Comparison of ENCODE assay signal across 17 cellular contexts in genomic region chr13:87331178-87331577, GRCh38.
A peak's percentile ranks its signal among the peaks of the same experiment; 100 is the strongest.
DNase-seq lines count a peak whose midpoint lies in the region; ATAC-seq and TF ChIP-seq lines count a peak whose summit lies in the region.
"Had no signal": no experiment of that assay in that cellular context is flagged by ENCODE, and none has a peak within 500 bp of the region (broad histone marks: within the 10 kb centered on the region; RNA-seq: fewer than 3 reads in every experiment).

No MANE protein-coding gene starts in this region.

- whole genome bisulfite sequencing in right lobe of liver (ENCODE audit: insufficient coverage, low coverage, low lambda C conversion rate, missing lambda C conversion rate): 25% methylated on average over 3 of the region's 3 CpGs

- no peaks in the 10 kb centered on the region for H3K4me1 ChIP-seq in Caco-2
- no peaks in the 10 kb centered on the region for H3K4me1 ChIP-seq in PC-9 (replicated peaks; ENCODE audit: insufficient read depth)
- peaks cover 0 to 8% (median 0%) of the 10 kb centered on the region in 4 donors for H3K4me1 ChIP-seq in right lobe of liver
- no peaks in the 10 kb centered on the region for H3K4me1 ChIP-seq in naive thymus-derived CD4-positive, alpha-beta T cell (ENCODE audit: control insufficient read depth in 2 of 2, insufficient read depth in 2 of 2, low read length in 2 of 2)
- H3K4me1 ChIP-seq: gastrocnemius medialis had no signal

- H3K36me3 ChIP-seq in Caco-2 (ENCODE audit: control insufficient read depth, insufficient read depth, low read length) (no peaks in the 10 kb centered on the region), PC-9 (ENCODE audit: low read depth) (no peaks in the 10 kb centered on the region), right lobe of liver (no peaks in the 10 kb centered on the region)
- H3K36me3 ChIP-seq in naive thymus-derived CD4-positive, alpha-beta T cell (ENCODE audit: control insufficient read depth in 2 of 3, insufficient read depth in 3 of 3, low read length in 3 of 3): no peaks in the 10 kb centered on the region
- H3K36me3 ChIP-seq: cardiac muscle cell, gastrocnemius medialis had no signal

- no peaks in the 10 kb centered on the region for H3K4me1 Mint-ChIP-seq in Caco-2 (ENCODE audit: low read depth, unreplicated experiment)
- no peaks in the 10 kb centered on the region for H3K4me1 Mint-ChIP-seq in naive thymus-derived CD4-positive, alpha-beta T cell
- H3K4me1 Mint-ChIP-seq: stimulated activated naive B cell treated with anti-CD40 and anti-IgM and Interleukin-4, amounts not matched to agents 10 μg/mL and 1 μg/mL and 100 μg/mL, for 72 hours had no signal

- no peak overlapping the region for H3K27ac Mint-ChIP-seq in Caco-2 (ENCODE audit: unreplicated experiment)
- no peak overlapping the region for H3K27ac Mint-ChIP-seq in naive thymus-derived CD4-positive, alpha-beta T cell
- H3K27ac Mint-ChIP-seq: effector memory CD8-positive, alpha-beta T cell; stimulated activated naive B cell treated with anti-CD40 and anti-IgM and Interleukin-4, amounts not matched to agents 10 μg/mL and 1 μg/mL and 100 μg/mL, for 72 hours had no signal

- H4K20me1 ChIP-seq in PC-9 (ENCODE audit: insufficient read depth): no peaks in the 10 kb centered on the region

- no peak for TF ChIP-seq CTCF in Caco-2 (IDR thresholded peaks at IDR 0.05; ENCODE audit: insufficient read depth in 1 of 2, low read depth in 1 of 2, low read length in 1 of 2, severe bottlenecking in 1 of 2, unreplicated experiment in 1 of 2)
- no peak for TF ChIP-seq CTCF in PC-9 (conservative IDR thresholded peaks at IDR 0.05)
- TF ChIP-seq CTCF in epithelial cell of proximal tubule (conservative IDR thresholded peaks at IDR 0.05; ENCODE audit: low read depth, low read length): no peak
- TF ChIP-seq CTCF in right lobe of liver (IDR thresholded peaks at IDR 0.05): no peak

- peak; percentile 2 to 37 for DNase-seq in Caco-2
- DNase-seq in PC-9: peak; percentile 35 to 63
- peak; percentile 89 for DNase-seq in epithelial cell of proximal tubule (ENCODE audit: low read depth)
- DNase-seq in right lobe of liver: peak; percentile 74 to 95 (median 77)
- no peak for DNase-seq in COLO668 (lab: John Stamatoyannopoulos, UW; ENCODE audit: unreplicated experiment)
- DNase-seq in naive thymus-derived CD4-positive, alpha-beta T cell: no peak
- DNase-seq in NCI-H748 (lab: John Stamatoyannopoulos, UW; ENCODE audit: unreplicated experiment): no peak
- DNase-seq in DMS153 treated with DMSO at 0.1 percent for 48 hours (lab: John Stamatoyannopoulos, UW; ENCODE audit: unreplicated experiment): no peak
- DNase-seq: ACHN; activated CD4-positive, alpha-beta T cell treated with anti-CD3 and anti-CD28 coated beads for 1 hour; activated naive CD4-positive, alpha-beta T cell treated with anti-CD3 and anti-CD28 coated beads, Interleukin-2, amount 50 U/mL, for 16 hours; effector memory CD8-positive, alpha-beta T cell; gastrocnemius medialis; mucosa of descending colon; stimulated activated naive B cell treated with anti-CD40 and anti-IgM and Interleukin-4, amounts not matched to agents 10 μg/mL and 1 μg/mL and 100 μg/mL, for 72 hours; T-helper 9 cell had no signal

- no peak overlapping the region for H3K27ac ChIP-seq in PC-9
- H3K27ac ChIP-seq in right lobe of liver: no peak overlapping the region
- no peak overlapping the region for H3K27ac ChIP-seq in naive thymus-derived CD4-positive, alpha-beta T cell (ENCODE audit: low read depth, low read length)
- H3K27ac ChIP-seq: cardiac muscle cell, gastrocnemius medialis had no signal

- H3K4me3 ChIP-seq in Caco-2 (ENCODE audit: low read depth, low read length) (no peak overlapping the region), PC-9 (no peak overlapping the region), epithelial cell of proximal tubule (ENCODE audit: low read depth, low read length) (no peak overlapping the region), right lobe of liver (no peak overlapping the region)
- no peak overlapping the region for H3K4me3 ChIP-seq in naive thymus-derived CD4-positive, alpha-beta T cell (ENCODE audit: low read length)
- H3K4me3 ChIP-seq: cardiac muscle cell, gastrocnemius medialis, mucosa of descending colon had no signal

- BruUV-seq in Caco-2 (replicated peaks; lab: Mats Ljungman, UMichigan) (no TSS peak), PC-9 (replicated peaks; lab: Mats Ljungman, UMichigan) (no TSS peak)

- ATAC-seq in right lobe of liver: peak; percentile 96 to 100 (median 99)
- ATAC-seq in naive thymus-derived CD4-positive, alpha-beta T cell: no peak
- ATAC-seq: effector memory CD8-positive, alpha-beta T cell; gastrocnemius medialis; mucosa of descending colon; stimulated activated naive B cell treated with anti-CD40 and anti-IgM and Interleukin-4, amounts not matched to agents 10 μg/mL and 1 μg/mL and 100 μg/mL, for 72 hours had no signal

- H3K4me2 ChIP-seq in PC-9: no peak overlapping the region

- H2AFZ ChIP-seq in PC-9: no peak overlapping the region

- CTCF ChIA-PET in Caco-2 (lab: Charles Lee) (no interaction called here), PC-9 (lab: Charles Lee) (no interaction called here)
- CTCF ChIA-PET in naive thymus-derived CD4-positive, alpha-beta T cell (lab: Charles Lee): no interaction called here

- intact Hi-C loops in Caco-2 (cut with micrococcal nuclease; ENCODE audit: unreplicated experiment) (no loop called here), PC-9 (cut with micrococcal nuclease; ENCODE audit: unreplicated experiment) (no loop called here), right lobe of liver (cut with DNase I) (no loop called here)
- intact Hi-C loops in naive thymus-derived CD4-positive, alpha-beta T cell (cut with micrococcal nuclease): no loop called here

- no peaks in the 10 kb centered on the region for H3K9me2 ChIP-seq in PC-9 (ENCODE audit: insufficient read depth)

- TF ChIP-seq POLR2A in right lobe of liver (IDR thresholded peaks at IDR 0.05): no peak

- H3K9me3 ChIP-seq in Caco-2 (peaks cover 8% of the 10 kb centered on the region), PC-9 (ENCODE audit: insufficient read depth, low read depth) (no peaks in the 10 kb centered on the region), right lobe of liver (no peaks in the 10 kb centered on the region)
- H3K9me3 ChIP-seq in naive thymus-derived CD4-positive, alpha-beta T cell (ENCODE audit: control insufficient read depth in 2 of 3, low read length in 3 of 3): no peaks in the 10 kb centered on the region
- H3K9me3 ChIP-seq: gastrocnemius medialis, mucosa of descending colon had no signal

- POLR2A ChIA-PET in Caco-2 (lab: Charles Lee) (no interaction called here), PC-9 (lab: Charles Lee; ENCODE audit: unreplicated experiment) (no interaction called here)
- POLR2A ChIA-PET in naive thymus-derived CD4-positive, alpha-beta T cell (lab: Charles Lee): no interaction called here

- H3K27me3 ChIP-seq in Caco-2 (replicated peaks; ENCODE audit: control insufficient read depth, insufficient read depth, low read length) (no peaks in the 10 kb centered on the region), PC-9 (ENCODE audit: insufficient read depth, low read depth) (no peaks in the 10 kb centered on the region), right lobe of liver (no peaks in the 10 kb centered on the region)
- H3K27me3 ChIP-seq in naive thymus-derived CD4-positive, alpha-beta T cell (ENCODE audit: control insufficient read depth in 2 of 2, insufficient read depth in 2 of 2, low read length in 2 of 2): no peaks in the 10 kb centered on the region
- H3K27me3 ChIP-seq: cardiac muscle cell, gastrocnemius medialis had no signal

- no peaks in the 10 kb centered on the region for H3K36me3 Mint-ChIP-seq in Caco-2 (ENCODE audit: insufficient read depth, unreplicated experiment)
- no peaks in the 10 kb centered on the region for H3K36me3 Mint-ChIP-seq in naive thymus-derived CD4-positive, alpha-beta T cell
- H3K36me3 Mint-ChIP-seq: stimulated activated naive B cell treated with anti-CD40 and anti-IgM and Interleukin-4, amounts not matched to agents 10 μg/mL and 1 μg/mL and 100 μg/mL, for 72 hours had no signal

- H3K79me2 ChIP-seq in PC-9 (ENCODE audit: low read depth): no peaks in the 10 kb centered on the region

- H3K9me3 Mint-ChIP-seq in Caco-2 (ENCODE audit: unreplicated experiment): peaks cover 8% of the 10 kb centered on the region
- peaks cover 0 to 27% (median 9%) of the 10 kb centered on the region in 11 donors for H3K9me3 Mint-ChIP-seq in naive thymus-derived CD4-positive, alpha-beta T cell

- no peaks in the 10 kb centered on the region for H3F3A ChIP-seq in PC-9 (ENCODE audit: insufficient read depth, low read depth)

- H3K4me3 Mint-ChIP-seq in Caco-2 (ENCODE audit: unreplicated experiment): no peak overlapping the region
- H3K4me3 Mint-ChIP-seq in naive thymus-derived CD4-positive, alpha-beta T cell: no peak overlapping the region
- H3K4me3 Mint-ChIP-seq: effector memory CD8-positive, alpha-beta T cell; stimulated activated naive B cell treated with anti-CD40 and anti-IgM and Interleukin-4, amounts not matched to agents 10 μg/mL and 1 μg/mL and 100 μg/mL, for 72 hours had no signal

- no peaks in the 10 kb centered on the region for H3K27me3 Mint-ChIP-seq in Caco-2 (ENCODE audit: insufficient read depth, unreplicated experiment)
- no peaks in the 10 kb centered on the region for H3K27me3 Mint-ChIP-seq in naive thymus-derived CD4-positive, alpha-beta T cell
- H3K27me3 Mint-ChIP-seq: effector memory CD8-positive, alpha-beta T cell; stimulated activated naive B cell treated with anti-CD40 and anti-IgM and Interleukin-4, amounts not matched to agents 10 μg/mL and 1 μg/mL and 100 μg/mL, for 72 hours had no signal

Comparison
In these comparisons a context has a peak if more than half of its experiments do, and no peak if none do; other contexts are left out.
1. DNase-seq: peak in Caco-2 (2 of 2), PC-9 (2 of 2), epithelial cell of proximal tubule (single experiment) and right lobe of liver (3 of 3); none in COLO668 (single experiment), naive thymus-derived CD4-positive, alpha-beta T cell (0 of 9), NCI-H748 (single experiment) and DMS153 treated with DMSO at 0.1 percent for 48 hours (single experiment).